ENCODE assay signal across 21 cellular contexts in genomic region chr4:88021824-88022223, GRCh38. TPM values are rescaled to one million over a fixed set of nuclear protein-coding genes. Genes with fewer than 3 reads are reported as not detected.
A peak's percentile ranks its signal among the peaks of the same experiment; 100 is the strongest.
DNase-seq lines count a peak whose midpoint lies in the region; ATAC-seq and TF ChIP-seq lines count a peak whose summit lies in the region.
"Had no signal": no experiment of that assay in that cellular context is flagged by ENCODE, and none has a peak within 500 bp of the region (broad histone marks: within the 10 kb centered on the region; RNA-seq: fewer than 3 reads in every experiment).

No MANE protein-coding gene starts in this region.

- no peak overlapping the region for H3K4me3 Mint-ChIP-seq in stimulated activated naive CD8-positive, alpha-beta T cell treated with anti-CD3 and anti-CD28 coated beads, Interleukin-15, amount 100 ng/mL, for 72 hours
- no peak overlapping the region for H3K4me3 Mint-ChIP-seq in activated naive CD8-positive, alpha-beta T cell treated with anti-CD3 and anti-CD28 coated beads for 36 hours
- H3K4me3 Mint-ChIP-seq: activated naive CD8-positive, alpha-beta T cell treated with anti-CD3 and anti-CD28 coated beads, Interleukin-2, amount 10 ng/mL, durations not matched to agents 7 days and 5 days; B cell; brain; endodermal cell; IgD-negative memory B cell; stimulated activated effector memory CD8-positive, alpha-beta T cell treated with anti-CD3 and anti-CD28 coated beads, Interleukin-12 subunit alpha, Interleukin-12 subunit beta, amount 100 ng/mL, for 72 hours; WTC11 had no signal

- no peak for ATAC-seq in stimulated activated naive CD8-positive, alpha-beta T cell treated with anti-CD3 and anti-CD28 coated beads, Interleukin-15, amount 100 ng/mL, for 72 hours
- no peak for ATAC-seq in stimulated activated naive CD8-positive, alpha-beta T cell treated with anti-CD3 and anti-CD28 coated beads, Interleukin-15, Interleukin-2, amounts not matched to agents 100 U/mL and 50 U/mL, for 24 hours
- ATAC-seq: heart right ventricle; stimulated activated effector memory CD8-positive, alpha-beta T cell treated with anti-CD3 and anti-CD28 coated beads, Interleukin-12 subunit alpha, Interleukin-12 subunit beta, amount 100 ng/mL, for 72 hours; WTC11 had no signal

- H3K4me1 Mint-ChIP-seq in stimulated activated naive CD8-positive, alpha-beta T cell treated with anti-CD3 and anti-CD28 coated beads, Interleukin-15, amount 100 ng/mL, for 72 hours = no peaks in the 10 kb centered on the region
- no peaks in the 10 kb centered on the region for H3K4me1 Mint-ChIP-seq in activated naive CD8-positive, alpha-beta T cell treated with anti-CD3 and anti-CD28 coated beads for 36 hours
- H3K4me1 Mint-ChIP-seq: B cell; endodermal cell; IgD-negative memory B cell; stimulated activated effector memory CD8-positive, alpha-beta T cell treated with anti-CD3 and anti-CD28 coated beads, Interleukin-12 subunit alpha, Interleukin-12 subunit beta, amount 100 ng/mL, for 72 hours had no signal

- no peak overlapping the region for H3K9ac ChIP-seq in rectal smooth muscle tissue (ENCODE audit: low read length)

- peaks cover 28% of the 10 kb centered on the region for H3K36me3 Mint-ChIP-seq in activated naive CD8-positive, alpha-beta T cell treated with anti-CD3 and anti-CD28 coated beads for 36 hours

- no peaks in the 10 kb centered on the region for H3K36me3 ChIP-seq in rectal smooth muscle tissue (ENCODE audit: control insufficient read depth, insufficient read depth, low read length)

- in situ Hi-C loops in GM13977 (cut with MboI; ENCODE audit: low pct_unique_long_range_greater_than_20kb, low sequenced_read_pairs, unreplicated experiment) = no loop called here

- peaks cover 34% of the 10 kb centered on the region for H3K4me1 ChIP-seq in rectal smooth muscle tissue (ENCODE audit: control insufficient read depth, insufficient read depth, low read length)

- no peak overlapping the region for H3K4me3 ChIP-seq in fibroblast of mammary gland (ENCODE audit: control insufficient read depth, low read depth, low read length)
- no peak overlapping the region for H3K4me3 ChIP-seq in rectal smooth muscle tissue (ENCODE audit: low read length)
- H3K4me3 ChIP-seq: heart right ventricle had no signal

- no peak for DNase-seq in stimulated activated naive CD8-positive, alpha-beta T cell treated with anti-CD3 and anti-CD28 coated beads, Interleukin-15, amount 100 ng/mL, for 72 hours
- DNase-seq in stimulated activated naive CD8-positive, alpha-beta T cell treated with anti-CD3 and anti-CD28 coated beads, Interleukin-15, Interleukin-2, amounts not matched to agents 100 U/mL and 50 U/mL, for 24 hours = no peak
- DNase-seq in fibroblast of mammary gland (ENCODE audit: low read depth) (peak; percentile 49), islet precursor cell (no peak), NCI-H2029 (lab: John Stamatoyannopoulos, UW) (no peak), GM13977 (ENCODE audit: low spot score) (no peak)
- no peak for DNase-seq in activated naive CD8-positive, alpha-beta T cell treated with anti-CD3 and anti-CD28 coated beads for 36 hours
- DNase-seq: activated CD4-positive, alpha-beta T cell treated with anti-CD3 and anti-CD28 coated beads, Interleukin-2, amount 50 U/mL, for 4 hours; activated CD8-positive, alpha-beta memory T cell treated with anti-CD3 and anti-CD28 coated beads, Interleukin-2, amount 50 U/mL, for 48 hours; activated naive CD8-positive, alpha-beta T cell treated with anti-CD3 and anti-CD28 coated beads, Interleukin-2, amount 10 ng/mL, durations not matched to agents 7 days and 5 days; DMS79 treated with DMSO at 0.1 percent for 48 hours; endodermal cell; heart right ventricle; NCI-H1417; stimulated activated CD4-positive, alpha-beta T cell treated with anti-CD3 and anti-CD28 coated beads, Interleukin-1b, Interleukin-23, amount 100 ng/mL, for 48 hours had no signal

- TF ChIP-seq CTCF in fibroblast of mammary gland (conservative IDR thresholded peaks at IDR 0.05; ENCODE audit: control insufficient read depth, insufficient read depth, low read depth, low read length) (no peak), GM13977 (IDR thresholded peaks at IDR 0.05; ENCODE audit: extremely low read depth, insufficient read depth, missing control alignments) (no peak)

- no peaks in the 10 kb centered on the region for H3K27me3 ChIP-seq in rectal smooth muscle tissue (ENCODE audit: control insufficient read depth, insufficient read depth, low read length)
- H3K27me3 ChIP-seq: heart right ventricle had no signal

- peaks cover 10 to 12% of the 10 kb centered on the region in 2 donors for H3K9me3 Mint-ChIP-seq in stimulated activated naive CD8-positive, alpha-beta T cell treated with anti-CD3 and anti-CD28 coated beads, Interleukin-15, amount 100 ng/mL, for 72 hours
- H3K9me3 Mint-ChIP-seq in activated naive CD8-positive, alpha-beta T cell treated with anti-CD3 and anti-CD28 coated beads for 36 hours = peaks cover 10% of the 10 kb centered on the region

- H3K27ac Mint-ChIP-seq in stimulated activated naive CD8-positive, alpha-beta T cell treated with anti-CD3 and anti-CD28 coated beads, Interleukin-15, amount 100 ng/mL, for 72 hours = peak overlapping the region; percentile 8 to 50
- H3K27ac Mint-ChIP-seq in activated naive CD8-positive, alpha-beta T cell treated with anti-CD3 and anti-CD28 coated beads for 36 hours = no peak overlapping the region
- H3K27ac Mint-ChIP-seq: activated naive CD8-positive, alpha-beta T cell treated with anti-CD3 and anti-CD28 coated beads, Interleukin-2, amount 10 ng/mL, durations not matched to agents 7 days and 5 days; B cell; endodermal cell; IgD-negative memory B cell; stimulated activated effector memory CD8-positive, alpha-beta T cell treated with anti-CD3 and anti-CD28 coated beads, Interleukin-12 subunit alpha, Interleukin-12 subunit beta, amount 100 ng/mL, for 72 hours had no signal

- H3K27ac ChIP-seq in rectal smooth muscle tissue (ENCODE audit: low read depth, low read length) = peak overlapping the region; percentile 51

- H3K27me3 Mint-ChIP-seq in stimulated activated naive CD8-positive, alpha-beta T cell treated with anti-CD3 and anti-CD28 coated beads, Interleukin-15, amount 100 ng/mL, for 72 hours = no peaks in the 10 kb centered on the region
- no peaks in the 10 kb centered on the region for H3K27me3 Mint-ChIP-seq in activated naive CD8-positive, alpha-beta T cell treated with anti-CD3 and anti-CD28 coated beads for 36 hours
- H3K27me3 Mint-ChIP-seq: activated naive CD8-positive, alpha-beta T cell treated with anti-CD3 and anti-CD28 coated beads, Interleukin-2, amount 10 ng/mL, durations not matched to agents 7 days and 5 days; B cell; brain; IgD-negative memory B cell had no signal

RNA-seq across cellular contexts. Expression of gene PKD2, which starts 14.4 kb away (rescaled TPM):
- total RNA-seq in activated naive CD8-positive, alpha-beta T cell treated with anti-CD3 and anti-CD28 coated beads for 36 hours = 1 to 10 TPM; 4.4 to 5.2 TPM

RNA-seq across cellular contexts. Expression of gene SPP1, which starts 46.3 kb away (rescaled TPM):
- total RNA-seq in activated naive CD8-positive, alpha-beta T cell treated with anti-CD3 and anti-CD28 coated beads for 36 hours = under 1 TPM in 1 of 2 experiments, not detected in 1; 0.32 TPM
- total RNA-seq: B cell had no signal
